ENCODE assay signal across 2 cellular contexts in genomic region chr1:204051258-204051657, GRCh38.
TF ChIP-seq lines count a peak whose summit lies in the region.

No MANE protein-coding gene starts in this region.

TF ChIP-seq in GM23338, 12 proteins besides CTCF, POLR2A, EP300 and RAD21 (continued from another document):
- TF ChIP-seq ZNF462 (CRISPR knock-in tag; IDR thresholded peaks at IDR 0.05) (no peak), CREB1 (CRISPR knock-in tag; IDR thresholded peaks at IDR 0.05; ENCODE audit: low read depth) (no peak), ZNF331 (CRISPR knock-in tag; IDR thresholded peaks at IDR 0.05; ENCODE audit: low read depth) (no peak), ETS1 (IDR thresholded peaks at IDR 0.05) (no peak), ZNF114 (CRISPR knock-in tag; IDR thresholded peaks at IDR 0.05) (no peak), JUNB (IDR thresholded peaks at IDR 0.05; ENCODE audit: unreplicated experiment) (no peak), EZH2 (IDR thresholded peaks at IDR 0.05; ENCODE audit: low read depth, unreplicated experiment) (no peak), REST (IDR thresholded peaks at IDR 0.05; ENCODE audit: unreplicated experiment) (no peak)
TF ChIP-seq in GM23338: peak in this region for 0.

TF ChIP-seq in HCT116, 20 proteins besides CTCF, POLR2A, EP300 and RAD21 (continued from another document):
- TF ChIP-seq MAX (IDR thresholded peaks at IDR 0.05) (no peak), ATF3 (IDR thresholded peaks at IDR 0.05) (no peak), EZH2 (IDR thresholded peaks at IDR 0.05) (no peak), EZH2phosphoT487 (IDR thresholded peaks at IDR 0.05; ENCODE audit: borderline replicate concordance) (no peak), EGR1 (IDR thresholded peaks at IDR 0.05; ENCODE audit: low read depth) (no peak), ELF1 (IDR thresholded peaks at IDR 0.05; ENCODE audit: borderline replicate concordance, low read depth) (no peak), SIN3A (IDR thresholded peaks at IDR 0.05; ENCODE audit: low read depth) (no peak), YY1 (IDR thresholded peaks at IDR 0.05; ENCODE audit: extremely low read depth, insufficient replicate concordance, low read depth, low read length) (no peak), ZNF274 (IDR thresholded peaks at IDR 0.05; ENCODE audit: low read depth, low read length) (no peak), FOSL1 (IDR thresholded peaks at IDR 0.05; ENCODE audit: low read depth) (no peak), CEBPB (IDR thresholded peaks at IDR 0.05; ENCODE audit: low read depth) (no peak)
